In the genomic region with DNA sequence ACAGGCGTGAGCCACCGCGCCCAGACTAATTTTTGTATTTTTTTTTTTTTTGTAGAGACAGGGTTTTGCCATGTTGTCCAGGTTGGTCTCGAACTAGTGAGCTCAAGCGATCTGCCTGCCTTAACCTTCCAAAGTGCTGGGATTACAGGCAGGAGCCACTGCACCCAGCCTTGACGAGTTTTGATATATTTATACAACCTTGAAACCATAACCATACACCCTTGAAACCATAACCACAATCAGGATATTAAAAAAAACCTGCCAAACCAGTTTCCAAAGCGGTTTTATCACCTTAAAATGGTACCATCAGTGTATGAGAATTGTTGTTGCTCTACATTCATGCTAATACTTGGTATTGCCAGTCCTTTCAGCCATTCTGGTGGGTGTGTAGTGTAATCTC, we compare ENCODE assay signal across 13 cellular contexts. TPM values are rescaled to one million over a fixed set of nuclear protein-coding genes. Genes with fewer than 3 reads are reported as not detected.
A peak's percentile ranks its signal among the peaks of the same experiment; 100 is the strongest.
DNase-seq lines count a peak whose midpoint lies in the region; ATAC-seq lines count a peak whose summit lies in the region.
"Had no signal": no experiment of that assay in that cellular context is flagged by ENCODE, and none has a peak within 500 bp of the region (broad histone marks: within the 10 kb centered on the region; RNA-seq: fewer than 3 reads in every experiment).

No MANE protein-coding gene starts in this region.

- no peak overlapping the region for H3K27ac ChIP-seq in BLaER1
- H3K27ac ChIP-seq: GM23248, lower lobe of right lung had no signal

- no peaks in the 10 kb centered on the region for H3K9me3 Mint-ChIP-seq in immature natural killer cell
- H3K9me3 Mint-ChIP-seq: activated T-cell treated with anti-CD3 and anti-CD28 coated beads, Interleukin-2, amount 50 U/mL, for 72 hours; nephron had no signal

- no peaks in the 10 kb centered on the region for H3K36me3 ChIP-seq in BLaER1
- H3K36me3 ChIP-seq: lower lobe of right lung had no signal

- no peaks in the 10 kb centered on the region for H3K27me3 ChIP-seq in BLaER1

- peaks cover 29% of the 10 kb centered on the region for H3K4me1 ChIP-seq in BLaER1

- no peak overlapping the region for H3K9ac ChIP-seq in BLaER1
- H3K9ac ChIP-seq: GM23248 had no signal

- H3K4me1 Mint-ChIP-seq in immature natural killer cell: peaks cover 34 to 39% of the 10 kb centered on the region in 2 donors

- DNase-seq in DMS79 treated with DMSO at 0.1 percent for 48 hours (lab: John Stamatoyannopoulos, UW) (peak; percentile 71), NCI-H748 (lab: John Stamatoyannopoulos, UW; ENCODE audit: unreplicated experiment) (peak; percentile 72), immature natural killer cell (peak; percentile 74 to 79 (median 78)), cerebellar nuclear complex (lab: John Stamatoyannopoulos, UW) (no peak), MV-4-11 (lab: John Stamatoyannopoulos, UW) (no peak)
- DNase-seq: activated CD4-positive, alpha-beta T cell treated with anti-CD3 and anti-CD28 coated beads, Interleukin-2, amount 50 U/mL, for 4 hours; activated T-cell treated with anti-CD3 and anti-CD28 coated beads, Interleukin-2, amount 50 U/mL, for 72 hours; GM23248; lower lobe of right lung had no signal

- no peak overlapping the region for H3K4me3 ChIP-seq in BLaER1
- H3K4me3 ChIP-seq: GM23248, lower lobe of right lung had no signal

- H3K4me3 Mint-ChIP-seq in immature natural killer cell: peak overlapping the region; percentile 12 to 63 (median 51)
- H3K4me3 Mint-ChIP-seq: activated T-cell treated with anti-CD3 and anti-CD28 coated beads, Interleukin-2, amount 50 U/mL, for 72 hours; nephron had no signal

- peak overlapping the region; percentile 39 for H3K4me2 ChIP-seq in BLaER1

- no peaks in the 10 kb centered on the region for H3K36me3 Mint-ChIP-seq in immature natural killer cell

- H3K27ac Mint-ChIP-seq in immature natural killer cell: peak overlapping the region; percentile 35 to 78 (median 56)
- H3K27ac Mint-ChIP-seq: activated T-cell treated with anti-CD3 and anti-CD28 coated beads, Interleukin-2, amount 50 U/mL, for 72 hours; nephron had no signal

- peaks cover 6 to 11% (median 6%) of the 10 kb centered on the region in 3 donors for H3K27me3 Mint-ChIP-seq in immature natural killer cell (ENCODE audit: low read depth in 3 of 3)

- ATAC-seq in GM18909 (IDR thresholded peaks at IDR 0.05; ENCODE audit: poor library complexity, unreplicated experiment): no peak
- no peak for ATAC-seq in GM21825 (IDR thresholded peaks at IDR 0.05; ENCODE audit: unreplicated experiment)
- ATAC-seq: activated T-cell treated with anti-CD3 and anti-CD28 coated beads, Interleukin-2, amount 50 U/mL, for 72 hours; lower lobe of right lung had no signal

- H4K20me1 ChIP-seq in BLaER1: peaks cover 5% of the 10 kb centered on the region; the same call in 1 of the 2 replicates

- H3K9me3 ChIP-seq in BLaER1: no peaks in the 10 kb centered on the region
- H3K9me3 ChIP-seq: lower lobe of right lung had no signal

RNA-seq across cellular contexts. Expression of gene PHACTR4, which starts 3.7 kb away (rescaled TPM):
- polyA plus RNA-seq in immature natural killer cell: 10 to 100 TPM in 1 of 3 donors, 1 to 10 TPM in 2; 4.2 to 22.5 (median 6.9) TPM

RNA-seq across cellular contexts. Expression of gene MED18, which starts 37.0 kb away (rescaled TPM):
- polyA plus RNA-seq in immature natural killer cell: 10 to 100 TPM in 1 of 3 donors, 1 to 10 TPM in 2; 2.3 to 15.8 (median 4.5) TPM

Comparison
In these comparisons a context has a peak if more than half of its experiments do, and no peak if none do; other contexts are left out.
1. DNase-seq: peak in DMS79 treated with DMSO at 0.1 percent for 48 hours (single experiment), NCI-H748 (single experiment) and immature natural killer cell (3 of 3); none in cerebellar nuclear complex (0 of 2) and MV-4-11 (single experiment).